Comparison of ENCODE assay signal across 8 cellular contexts in genomic region chr14:24232645-24233537, GRCh38. TPM values are rescaled to one million over a fixed set of nuclear protein-coding genes. Genes with fewer than 3 reads are reported as not detected.
DNase-seq lines count a peak whose midpoint lies in the region; ATAC-seq lines count a peak whose summit lies in the region.

Gene GMPR2 (plus strand): TSS chr14:24232929. CDS start chr14:24233254, 325 bp downstream.

- peaks cover 32% of the 10 kb centered on the region for H3K4me1 Mint-ChIP-seq in activated T-helper 17 cell treated with anti-CD3 and anti-CD28 coated beads, Interleukin-2, amount 50 U/mL, for 72 hours

- peak within 1 kb of the TSS; percentile 84 for H3K4me2 ChIP-seq in trophoblast cell (ENCODE audit: low read length)

- H3K4me1 ChIP-seq in trophoblast cell (ENCODE audit: control insufficient read depth in 1 of 2, insufficient read depth in 2 of 2, low read length in 2 of 2): peaks cover 8 to 10% of the 10 kb centered on the region in 2 experiments

- H3K27ac Mint-ChIP-seq in activated T-helper 17 cell treated with anti-CD3 and anti-CD28 coated beads, Interleukin-2, amount 50 U/mL, for 72 hours: peak within 1 kb of the TSS; percentile 85

- H4K12ac ChIP-seq in trophoblast cell (ENCODE audit: low read depth, low read length): peak within 1 kb of the TSS; percentile 83

- DNase-seq in T-helper 1 cell (no peak), Right ventricle myocardium superior (peak; percentile 87), trophoblast cell (peak in 1 of 2 donors; percentile 54), EL (no peak)
- DNase-seq in Jurkat, Clone E6-1 (ENCODE audit: low read depth, low spot score): no peak

- peak within 1 kb of the TSS; percentile 81 for H3K9ac ChIP-seq in trophoblast cell (ENCODE audit: low read length)

- peak within 1 kb of the TSS; percentile 56 for H2AFZ ChIP-seq in trophoblast cell (ENCODE audit: insufficient read depth, low read length, poor library complexity)

- ATAC-seq in GM21825 (IDR thresholded peaks at IDR 0.05; ENCODE audit: unreplicated experiment) (peak; percentile 47), Right ventricle myocardium superior (ENCODE audit: poor library complexity) (peak; percentile 81)
- ATAC-seq in activated T-helper 17 cell treated with anti-CD3 and anti-CD28 coated beads, Interleukin-2, amount 50 U/mL, for 72 hours (replicated peaks): peak; percentile 62

- no peak within 1 kb of the TSS for H2BK12ac ChIP-seq in trophoblast cell (ENCODE audit: low read length)

- H2BK5ac ChIP-seq in trophoblast cell (ENCODE audit: low read depth, low read length, poor library complexity): peak within 1 kb of the TSS; percentile 70

- peak within 1 kb of the TSS; percentile 94 for H3K27ac ChIP-seq in trophoblast cell (ENCODE audit: low read depth, low read length)

- peak within 1 kb of the TSS; percentile 77 for H2BK120ac ChIP-seq in trophoblast cell (ENCODE audit: insufficient read depth, low read length, poor library complexity)

- H4K8ac ChIP-seq in trophoblast cell (ENCODE audit: low read depth, low read length): peak within 1 kb of the TSS; percentile 94

- peaks cover 16% of the 10 kb centered on the region for H3K79me1 ChIP-seq in trophoblast cell (ENCODE audit: low read length)

- no peaks in the 10 kb centered on the region for H3K9me3 ChIP-seq in trophoblast cell (ENCODE audit: insufficient read depth, low read depth, low read length)

- H3K4me3 Mint-ChIP-seq in activated T-helper 17 cell treated with anti-CD3 and anti-CD28 coated beads, Interleukin-2, amount 50 U/mL, for 72 hours: peak within 1 kb of the TSS; percentile 84

- no CpG with 5 or more reads among the region's 38 CpGs for WGBS in trophoblast cell (ENCODE audit: extremely low coverage, insufficient coverage, insufficient read length)

- peak within 1 kb of the TSS; percentile 49 for H2AK5ac ChIP-seq in trophoblast cell (ENCODE audit: low read length)

- peaks cover 15% of the 10 kb centered on the region for H3K79me2 ChIP-seq in trophoblast cell (ENCODE audit: control insufficient read depth, insufficient read depth, low read length, poor library complexity)

- H3K36me3 ChIP-seq in trophoblast cell (ENCODE audit: control insufficient read depth in 1 of 2, insufficient read depth in 2 of 2, low read length in 2 of 2): peaks cover 16 to 27% of the 10 kb centered on the region in 2 experiments

- H3K18ac ChIP-seq in trophoblast cell (ENCODE audit: low read length): peak within 1 kb of the TSS; percentile 67

- peaks cover 69% of the 10 kb centered on the region for H3K36me3 Mint-ChIP-seq in activated T-helper 17 cell treated with anti-CD3 and anti-CD28 coated beads, Interleukin-2, amount 50 U/mL, for 72 hours (ENCODE audit: low read depth)

- H3K4ac ChIP-seq in trophoblast cell (ENCODE audit: low read depth, low read length): peak within 1 kb of the TSS; percentile 72

- no peaks in the 10 kb centered on the region for H3K27me3 ChIP-seq in trophoblast cell (ENCODE audit: insufficient read depth, low read length)

- peak within 1 kb of the TSS; percentile 81 for H4K91ac ChIP-seq in trophoblast cell (ENCODE audit: low read depth, low read length)

- intact Hi-C loops in T-helper 1 cell treated with Interleukin-12 subunit alpha and Interleukin-12 subunit beta and Interleukin-4 antibody, amounts not matched to agents 30 ng/mL and 1 ng/mL, for 36 hours (cut with micrococcal nuclease): loop anchor here (1.0 kb wide), 12 partner anchors 9 to 209 kb away; partner anchors contain the start of genes DCAF11, DHRS1, EMC9 and IPO4
- intact Hi-C loops in Right ventricle myocardium superior (cut with DNase I): no loop called here

- peak within 1 kb of the TSS; percentile 71 for H3K14ac ChIP-seq in trophoblast cell (ENCODE audit: low read length)

- no peaks in the 10 kb centered on the region for H3K9me3 Mint-ChIP-seq in activated T-helper 17 cell treated with anti-CD3 and anti-CD28 coated beads, Interleukin-2, amount 50 U/mL, for 72 hours

- H3K23ac ChIP-seq in trophoblast cell (ENCODE audit: low read length): no peak within 1 kb of the TSS

- peak within 1 kb of the TSS; percentile 87 for H3K4me3 ChIP-seq in Jurkat, Clone E6-1 (ENCODE audit: low read length)
- peak within 1 kb of the TSS; percentile 96 for H3K4me3 ChIP-seq in trophoblast cell (ENCODE audit: low read depth, low read length)

- H3K27me3 Mint-ChIP-seq in activated T-helper 17 cell treated with anti-CD3 and anti-CD28 coated beads, Interleukin-2, amount 50 U/mL, for 72 hours: no peaks in the 10 kb centered on the region

RNA-seq across cellular contexts. Expression of gene GMPR2, which starts in this region (rescaled TPM):
- 58.0 and 71.9 TPM in 2 replicates for total RNA-seq in T-helper 1 cell treated with Interleukin-12 subunit alpha and Interleukin-12 subunit beta and Interleukin-4 antibody, amounts not matched to agents 30 ng/mL and 1 ng/mL, for 36 hours
- polyA plus RNA-seq in Jurkat, Clone E6-1 (2012; ENCODE audit: insufficient read depth, insufficient read length): 119 TPM
- 10 to 100 TPM; 73.2 to 85.0 TPM for total RNA-seq in activated T-helper 17 cell treated with anti-CD3 and anti-CD28 coated beads, Interleukin-2, amount 50 U/mL, for 72 hours
- 26.2 TPM for total RNA-seq in Right ventricle myocardium superior
- polyA plus RNA-seq in trophoblast cell (2013): 46.9 and 47.7 TPM in 2 replicates
